ENCODE assay signal across 16 cellular contexts in the genomic region with DNA sequence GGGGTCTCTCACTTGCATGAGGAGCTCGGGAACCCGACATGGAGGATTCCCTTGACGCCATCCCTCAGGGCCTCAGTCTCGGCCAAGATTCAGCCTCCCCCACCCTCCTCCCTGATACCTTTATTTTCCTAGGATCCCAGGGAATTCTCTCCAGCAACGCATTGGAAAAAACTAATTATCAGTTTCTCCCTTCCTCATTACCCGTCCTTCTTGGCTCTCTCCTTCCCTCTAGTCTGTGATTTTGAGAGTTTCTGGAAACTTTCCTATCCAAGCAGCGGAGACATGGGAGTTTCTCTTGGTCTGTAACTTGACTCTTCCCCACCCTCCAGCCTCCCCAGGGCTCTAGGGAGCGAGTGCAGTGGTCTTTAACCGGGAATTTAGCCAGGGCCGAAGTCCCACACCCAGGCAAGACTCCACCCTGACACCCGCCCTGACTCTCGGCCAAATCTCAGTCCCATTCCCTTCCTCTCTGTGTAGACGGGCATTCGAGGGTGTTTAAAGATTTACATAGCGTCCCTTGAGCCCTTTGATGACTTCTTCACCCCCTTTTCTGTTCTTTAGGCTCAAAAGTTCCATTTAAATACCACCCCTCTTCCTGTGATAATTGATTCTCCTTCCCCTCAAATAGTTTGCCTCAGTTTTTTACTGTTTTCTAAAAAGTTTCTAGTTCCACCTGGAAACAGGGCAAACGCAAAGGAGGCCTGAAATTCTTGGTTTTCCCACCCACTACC. TPM values are rescaled to one million over a fixed set of nuclear protein-coding genes. Genes with fewer than 3 reads are reported as not detected.
A peak's percentile ranks its signal among the peaks of the same experiment; 100 is the strongest.
DNase-seq lines count a peak whose midpoint lies in the region; ATAC-seq, FAIRE-seq and TF ChIP-seq lines count a peak whose summit lies in the region.
"Had no signal": no experiment of that assay in that cellular context is flagged by ENCODE, and none has a peak within 500 bp of the region (broad histone marks: within the 10 kb centered on the region; RNA-seq: fewer than 3 reads in every experiment).

No MANE protein-coding gene starts in this region.

- H3K4me3 Mint-ChIP-seq in activated CD4-positive, alpha-beta memory T cell treated with anti-CD3 and anti-CD28 coated beads, Interleukin-2, amount 10 ng/mL, durations not matched to agents 7 days and 5 days = no peak overlapping the region
- H3K4me3 Mint-ChIP-seq: activated naive CD8-positive, alpha-beta T cell treated with anti-CD3 and anti-CD28 coated beads for 36 hours; activated T-cell treated with anti-CD3 and anti-CD28 coated beads, Interleukin-2, amount 50 U/mL, for 24 hours; immature natural killer cell had no signal

- H3K27me3 Mint-ChIP-seq in activated CD4-positive, alpha-beta memory T cell treated with anti-CD3 and anti-CD28 coated beads, Interleukin-2, amount 10 ng/mL, durations not matched to agents 7 days and 5 days = peaks cover 86% of the 10 kb centered on the region

- TF ChIP-seq CTCF in Peyer's patch (IDR thresholded peaks at IDR 0.05) (no peak), psoas muscle (IDR thresholded peaks at IDR 0.05) (no peak), GM20000 (IDR thresholded peaks at IDR 0.05; ENCODE audit: extremely low read depth, missing control alignments) (no peak), GM13976 (IDR thresholded peaks at IDR 0.05; ENCODE audit: borderline replicate concordance, control extremely low read depth, extremely low read depth, insufficient read depth, missing control alignments) (no peak)

- peak; percentile 13 for FAIRE-seq in G401.6 (lab: Jason Lieb, UNC)
- FAIRE-seq: GM18507 had no signal

- H3K4me1 Mint-ChIP-seq in activated CD4-positive, alpha-beta memory T cell treated with anti-CD3 and anti-CD28 coated beads, Interleukin-2, amount 10 ng/mL, durations not matched to agents 7 days and 5 days = peaks cover 7% of the 10 kb centered on the region

- POLR2A ChIA-PET in activated CD4-positive, alpha-beta memory T cell treated with anti-CD3 and anti-CD28 coated beads, Interleukin-2, amount 10 ng/mL, durations not matched to agents 7 days and 5 days (lab: Charles Lee) = no interaction called here

- H3K36me3 Mint-ChIP-seq in activated CD4-positive, alpha-beta memory T cell treated with anti-CD3 and anti-CD28 coated beads, Interleukin-2, amount 10 ng/mL, durations not matched to agents 7 days and 5 days (ENCODE audit: low read depth) = no peaks in the 10 kb centered on the region
- H3K36me3 Mint-ChIP-seq: activated naive CD8-positive, alpha-beta T cell treated with anti-CD3 and anti-CD28 coated beads for 36 hours; immature natural killer cell had no signal

- peak; percentile 48 for ATAC-seq in left ventricle myocardium superior
- ATAC-seq in psoas muscle = peak in 2 of 4 donors; percentile 3 to 48

- in situ Hi-C loops in GM13976 (cut with MboI; ENCODE audit: low sequenced_read_pairs, unreplicated experiment) = no loop called here

- peaks cover 0 to 24% (median 0%) of the 10 kb centered on the region in 4 donors for H3K4me1 ChIP-seq in Peyer's patch
- no peaks in the 10 kb centered on the region for H3K4me1 ChIP-seq in psoas muscle

- WGBS in psoas muscle, 3 donors = 35 to 49% (median 37%) methylated on average over 16 of the region's 16 CpGs

- peak overlapping the region in 3 of 4 donors; percentile 31 to 72 (median 63) for H3K27ac ChIP-seq in Peyer's patch
- H3K27ac ChIP-seq in psoas muscle = peak overlapping the region; percentile 53

- no peaks in the 10 kb centered on the region for H3K9me3 Mint-ChIP-seq in activated CD4-positive, alpha-beta memory T cell treated with anti-CD3 and anti-CD28 coated beads, Interleukin-2, amount 10 ng/mL, durations not matched to agents 7 days and 5 days
- H3K9me3 Mint-ChIP-seq: activated naive CD8-positive, alpha-beta T cell treated with anti-CD3 and anti-CD28 coated beads for 36 hours; activated T-cell treated with anti-CD3 and anti-CD28 coated beads, Interleukin-2, amount 50 U/mL, for 24 hours; immature natural killer cell had no signal

- no peak for TF ChIP-seq POLR2A in Peyer's patch (IDR thresholded peaks at IDR 0.05)

- no peak overlapping the region for H3K27ac Mint-ChIP-seq in activated CD4-positive, alpha-beta memory T cell treated with anti-CD3 and anti-CD28 coated beads, Interleukin-2, amount 10 ng/mL, durations not matched to agents 7 days and 5 days
- H3K27ac Mint-ChIP-seq: activated naive CD8-positive, alpha-beta T cell treated with anti-CD3 and anti-CD28 coated beads for 36 hours; activated T-cell treated with anti-CD3 and anti-CD28 coated beads, Interleukin-2, amount 50 U/mL, for 24 hours; immature natural killer cell had no signal

- CTCF ChIA-PET in activated CD4-positive, alpha-beta memory T cell treated with anti-CD3 and anti-CD28 coated beads, Interleukin-2, amount 10 ng/mL, durations not matched to agents 7 days and 5 days (lab: Charles Lee) = interaction anchor here (2.2 kb wide), 1 partner anchor 8 kb away, joined by 7 read pairs; a partner anchor contains a TSS

- H3K4me3 ChIP-seq in Peyer's patch (no peak overlapping the region), psoas muscle (peak overlapping the region; percentile 31)

- H3K27me3 ChIP-seq in Peyer's patch (no peaks in the 10 kb centered on the region), psoas muscle (ENCODE audit: insufficient read depth in 3 of 3, low read length in 2 of 3) (peaks cover 0 to 5% (median 0%) of the 10 kb centered on the region in 3 donors)

- H3K36me3 ChIP-seq in Peyer's patch (no peaks in the 10 kb centered on the region), psoas muscle (ENCODE audit: insufficient read depth in 1 of 2, low read depth in 1 of 2) (no peaks in the 10 kb centered on the region)

- DNase-seq in Peyer's patch = peak in 1 of 3 donors; percentile 47
- peak; percentile 41 for DNase-seq in left ventricle myocardium superior
- peak; percentile 62 to 80 for DNase-seq in psoas muscle
- DNase-seq in Kasumi-1 (lab: John Stamatoyannopoulos, UW) = no peak
- DNase-seq in GM20000 (ENCODE audit: low spot score) = no peak
- no peak for DNase-seq in activated CD4-positive, alpha-beta memory T cell treated with anti-CD3 and anti-CD28 coated beads, Interleukin-2, amount 10 ng/mL, durations not matched to agents 7 days and 5 days
- DNase-seq in GM13976 (ENCODE audit: low spot score) = no peak
- DNase-seq: activated naive CD8-positive, alpha-beta T cell treated with anti-CD3 and anti-CD28 coated beads for 36 hours; activated T-cell treated with anti-CD3 and anti-CD28 coated beads, Interleukin-2, amount 50 U/mL, for 24 hours; immature natural killer cell; NCI-H1048; SIG-M5; T1000 had no signal

- intact Hi-C loops in left ventricle myocardium superior (cut with micrococcal nuclease) (no loop called here), psoas muscle (cut with DNase I) (loop anchor here in 1 of 2 donors (10.0 kb wide), 1 partner anchor 95 kb away; no protein-coding TSS in a partner anchor)

- no peaks in the 10 kb centered on the region for H3K9me3 ChIP-seq in Peyer's patch
- no peaks in the 10 kb centered on the region for H3K9me3 ChIP-seq in psoas muscle

RNA-seq across cellular contexts. Expression of a gene that starts 6.7 kb away (rescaled TPM):
- not detected for total RNA-seq in Peyer's patch
- not detected for total RNA-seq in left ventricle myocardium superior
- total RNA-seq in psoas muscle = 1 to 10 TPM in 2 of 4 donors, under 1 TPM in 2; 0.25 to 3.3 (median 1.1) TPM
- under 1 TPM; 0.03 to 0.58 (median 0.04) TPM for polyA plus RNA-seq in psoas muscle
- total RNA-seq in activated CD4-positive, alpha-beta memory T cell treated with anti-CD3 and anti-CD28 coated beads, Interleukin-2, amount 10 ng/mL, durations not matched to agents 7 days and 5 days = not detected
- total RNA-seq: activated naive CD8-positive, alpha-beta T cell treated with anti-CD3 and anti-CD28 coated beads for 36 hours; temporal lobe had no signal
- polyA plus RNA-seq: immature natural killer cell had no signal

RNA-seq across cellular contexts. Expression of a gene that starts 11.3 kb away (rescaled TPM):
- total RNA-seq in Peyer's patch = 1 to 10 TPM in 2 of 4 donors, under 1 TPM in 2; 0.70 to 1.7 (median 1.3) TPM
- total RNA-seq in left ventricle myocardium superior = 0.15 TPM
- total RNA-seq in psoas muscle = 10 to 100 TPM in 2 of 4 donors, 1 to 10 TPM in 2; 5.2 to 23.6 (median 12.5) TPM
- 1 to 10 TPM; 2.2 to 9.5 (median 4.7) TPM for polyA plus RNA-seq in psoas muscle
- not detected for total RNA-seq in activated CD4-positive, alpha-beta memory T cell treated with anti-CD3 and anti-CD28 coated beads, Interleukin-2, amount 10 ng/mL, durations not matched to agents 7 days and 5 days
- total RNA-seq: activated naive CD8-positive, alpha-beta T cell treated with anti-CD3 and anti-CD28 coated beads for 36 hours; temporal lobe had no signal
- polyA plus RNA-seq: immature natural killer cell had no signal

RNA-seq across cellular contexts. Expression of a gene that starts 14.1 kb away (rescaled TPM):
- 1 to 10 TPM; 1.1 to 8.3 (median 1.8) TPM for total RNA-seq in Peyer's patch
- not detected for total RNA-seq in left ventricle myocardium superior
- 1 to 10 TPM; 1.6 to 4.7 (median 2.6) TPM for total RNA-seq in psoas muscle
- polyA plus RNA-seq in psoas muscle = 1 to 10 TPM in 2 of 3 donors, under 1 TPM in 1; 0.72 to 1.4 (median 1.1) TPM
- total RNA-seq in activated CD4-positive, alpha-beta memory T cell treated with anti-CD3 and anti-CD28 coated beads, Interleukin-2, amount 10 ng/mL, durations not matched to agents 7 days and 5 days = under 1 TPM; 0.15 to 0.23 TPM
- total RNA-seq: temporal lobe had no signal

RNA-seq across cellular contexts. Expression of a gene that starts 30.8 kb away (rescaled TPM):
- total RNA-seq in Peyer's patch (1 to 10 TPM in 3 of 4 donors, under 1 TPM in 1; 0.35 to 1.7 (median 1.1) TPM), left ventricle myocardium superior (not detected), psoas muscle (10 to 100 TPM in 1 of 4 donors, 1 to 10 TPM in 3; 6.7 to 10.2 (median 9.0) TPM)
- polyA plus RNA-seq in psoas muscle = 1 to 10 TPM; 1.6 to 8.8 (median 3.3) TPM
- not detected for total RNA-seq in activated CD4-positive, alpha-beta memory T cell treated with anti-CD3 and anti-CD28 coated beads, Interleukin-2, amount 10 ng/mL, durations not matched to agents 7 days and 5 days
- total RNA-seq: activated naive CD8-positive, alpha-beta T cell treated with anti-CD3 and anti-CD28 coated beads for 36 hours; temporal lobe had no signal
- polyA plus RNA-seq: immature natural killer cell had no signal

RNA-seq across cellular contexts. Expression of a gene that starts 39.6 kb away (rescaled TPM):
- total RNA-seq in Peyer's patch (10 to 100 TPM in 1 of 4 donors, 1 to 10 TPM in 2, not detected in 1; 1.7 to 13.2 (median 1.9) TPM), left ventricle myocardium superior (not detected), psoas muscle (10 to 100 TPM in 2 of 4 donors, 1 to 10 TPM in 2; 6.4 to 14.6 (median 9.2) TPM)
- 10 to 100 TPM in 2 of 3 donors, 1 to 10 TPM in 1; 8.8 to 31.1 (median 16.4) TPM for polyA plus RNA-seq in psoas muscle
- total RNA-seq in activated CD4-positive, alpha-beta memory T cell treated with anti-CD3 and anti-CD28 coated beads, Interleukin-2, amount 10 ng/mL, durations not matched to agents 7 days and 5 days = not detected
- total RNA-seq: activated naive CD8-positive, alpha-beta T cell treated with anti-CD3 and anti-CD28 coated beads for 36 hours; temporal lobe had no signal
- polyA plus RNA-seq: immature natural killer cell had no signal

Comparison
In these comparisons a context has a peak if more than half of its experiments do, and no peak if none do; other contexts are left out.
1. DNase-seq: peak in left ventricle myocardium superior (single experiment) and psoas muscle (2 of 2); none in Kasumi-1 (0 of 2), GM20000 (single experiment), activated CD4-positive, alpha-beta memory T cell treated with anti-CD3 and anti-CD28 coated beads, Interleukin-2, amount 10 ng/mL, durations not matched to agents 7 days and 5 days (single experiment) and GM13976 (single experiment).